12 cellular contexts compared by ENCODE assay signal in the genomic region with DNA sequence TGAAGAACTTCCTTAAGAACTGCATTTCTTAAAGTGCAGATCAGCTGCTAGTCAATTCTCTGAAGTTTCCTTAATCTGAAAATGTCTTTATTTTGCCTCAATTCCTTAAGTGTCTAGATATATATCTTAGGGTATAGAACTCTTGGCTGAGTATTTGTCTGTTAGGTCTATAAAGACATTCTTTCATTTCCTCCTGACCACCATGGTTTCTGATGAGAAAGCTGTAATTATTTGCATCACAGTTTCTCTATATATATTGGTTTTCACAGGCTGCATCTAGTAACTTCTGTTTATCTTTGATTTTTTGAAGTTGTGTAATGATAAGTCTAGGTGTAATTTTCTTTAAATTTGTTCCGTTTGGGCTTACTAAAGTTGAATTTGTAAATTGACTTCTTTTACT.
DNase-seq lines count a peak whose midpoint lies in the region; ATAC-seq and TF ChIP-seq lines count a peak whose summit lies in the region.
"Had no signal": no experiment of that assay in that cellular context is flagged by ENCODE, and none has a peak within 500 bp of the region (broad histone marks: within the 10 kb centered on the region; RNA-seq: fewer than 3 reads in every experiment).

No MANE protein-coding gene starts in this region.

- peak; percentile 75 for ATAC-seq in GM19397 (IDR thresholded peaks at IDR 0.05; ENCODE audit: unreplicated experiment)
- peak; percentile 85 for ATAC-seq in HG02798 (IDR thresholded peaks at IDR 0.05; ENCODE audit: poor library complexity, unreplicated experiment)
- peak; percentile 70 for ATAC-seq in HG03439 (IDR thresholded peaks at IDR 0.05; ENCODE audit: unreplicated experiment)

- TF ChIP-seq CTCF in GM12865 (IDR thresholded peaks at IDR 0.05; ENCODE audit: insufficient read depth, low read depth, low read length, missing control alignments) (no peak), GM20000 (IDR thresholded peaks at IDR 0.05; ENCODE audit: extremely low read depth, missing control alignments) (no peak)

- no peak overlapping the region for H3K4me3 ChIP-seq in GM12865 (ENCODE audit: low read depth, low read length)
- H3K4me3 ChIP-seq: SJSA1 had no signal

- DNase-seq in GM12865 (ENCODE audit: low read depth) (peak; percentile 9), NCI-H526 (lab: John Stamatoyannopoulos, UW) (no peak), GM20000 (ENCODE audit: low spot score) (no peak)
- DNase-seq in activated CD8-positive, alpha-beta memory T cell treated with anti-CD3 and anti-CD28 coated beads for 24 hours = no peak
- no peak for DNase-seq in stimulated activated CD4-positive, alpha-beta T cell treated with anti-CD3 and anti-CD28 coated beads, Interleukin-1b, Interleukin-23, amount 100 ng/mL, for 48 hours
- DNase-seq: aorta, Calu3, NCI-H1105 treated with DMSO at 0.1 percent for 48 hours had no signal
